In genomic region chr13:104525467-104525866, GRCh38 we compare ENCODE assay signal across 16 cellular contexts.
DNase-seq lines count a peak whose midpoint lies in the region; ATAC-seq and TF ChIP-seq lines count a peak whose summit lies in the region.
"Had no signal": no experiment of that assay in that cellular context is flagged by ENCODE, and none has a peak within 500 bp of the region (broad histone marks: within the 10 kb centered on the region; RNA-seq: fewer than 3 reads in every experiment).

No MANE protein-coding gene starts in this region.

- TF ChIP-seq CTCF in chondrocyte (IDR thresholded peaks at IDR 0.05) (no peak), upper lobe of right lung (IDR thresholded peaks at IDR 0.05) (no peak)

- no peak overlapping the region for H4K91ac ChIP-seq in neuronal stem cell (ENCODE audit: low read depth, low read length, poor library complexity)

- WGBS in neuronal stem cell (ENCODE audit: extremely low coverage in 2 of 2, insufficient read length in 2 of 2, insufficient replicate concordance in 1 of 2), 2 donors, result no CpG with 5 or more reads among the region's 5 CpGs

- H2AFZ ChIP-seq in neuronal stem cell (ENCODE audit: low read length), result no peak overlapping the region

- ATAC-seq in upper lobe of right lung (peak; percentile 25), HG03196 (IDR thresholded peaks at IDR 0.05; ENCODE audit: unreplicated experiment) (no peak)

- H3K4me1 Mint-ChIP-seq in chondrocyte (ENCODE audit: low read depth), result peaks cover 8% of the 10 kb centered on the region
- H3K4me1 Mint-ChIP-seq in activated CD4-positive, alpha-beta memory T cell treated with anti-CD3 and anti-CD28 coated beads, Interleukin-2, amount 10 ng/mL, durations not matched to agents 7 days and 5 days, result no peaks in the 10 kb centered on the region
- H3K4me1 Mint-ChIP-seq: CD4-positive, alpha-beta memory T cell had no signal

- H2BK5ac ChIP-seq in neuronal stem cell (ENCODE audit: low read length), result no peak overlapping the region

- no peaks in the 10 kb centered on the region for H3K36me3 Mint-ChIP-seq in chondrocyte (ENCODE audit: low read depth)
- no peaks in the 10 kb centered on the region for H3K36me3 Mint-ChIP-seq in activated CD4-positive, alpha-beta memory T cell treated with anti-CD3 and anti-CD28 coated beads, Interleukin-2, amount 10 ng/mL, durations not matched to agents 7 days and 5 days (ENCODE audit: low read depth)
- H3K36me3 Mint-ChIP-seq: CD4-positive, alpha-beta memory T cell had no signal

- H3K4me3 ChIP-seq in neuronal stem cell (ENCODE audit: low read length in 2 of 2) (no peak overlapping the region), upper lobe of right lung (no peak overlapping the region)

- no peak overlapping the region for H3K9ac ChIP-seq in neuronal stem cell (ENCODE audit: low read depth, low read length, poor library complexity)

- H3K36me3 ChIP-seq in neuronal stem cell (replicated peaks in 1 of 2; ENCODE audit: control insufficient read depth in 2 of 2, insufficient read depth in 2 of 2, low read length in 2 of 2), result no peaks in the 10 kb centered on the region
- H3K36me3 ChIP-seq in upper lobe of right lung, result no peaks in the 10 kb centered on the region

- H3K9me3 ChIP-seq in neuronal stem cell (replicated peaks in 1 of 2; ENCODE audit: control insufficient read depth in 2 of 2, insufficient read depth in 1 of 2, low read depth in 1 of 2, low read length in 2 of 2) (peaks cover 0 to 1% of the 10 kb centered on the region in 2 donors), upper lobe of right lung (no peaks in the 10 kb centered on the region)

- H2BK15ac ChIP-seq in neuronal stem cell (ENCODE audit: low read length), result no peak overlapping the region

- CTCF ChIA-PET in activated CD4-positive, alpha-beta memory T cell treated with anti-CD3 and anti-CD28 coated beads, Interleukin-2, amount 10 ng/mL, durations not matched to agents 7 days and 5 days (lab: Charles Lee), result no interaction called here

- H3K4me2 ChIP-seq in neuronal stem cell (ENCODE audit: insufficient read depth, low read length, poor library complexity, severe bottlenecking), result no peak overlapping the region

- peak overlapping the region; percentile 14 for H3K14ac ChIP-seq in neuronal stem cell (ENCODE audit: low read length)

- H3K27ac ChIP-seq in neuronal stem cell (replicated peaks; ENCODE audit: low read length), result no peak overlapping the region
- no peak overlapping the region for H3K27ac ChIP-seq in upper lobe of right lung

- peak overlapping the region; percentile 64 for H3K18ac ChIP-seq in neuronal stem cell (ENCODE audit: low read length)

- H3K4me1 ChIP-seq in neuronal stem cell (ENCODE audit: control insufficient read depth in 2 of 2, insufficient read depth in 1 of 2, low read depth in 1 of 2, low read length in 2 of 2), result peaks cover 0 to 5% of the 10 kb centered on the region in 2 donors
- no peaks in the 10 kb centered on the region for H3K4me1 ChIP-seq in upper lobe of right lung

- H3K79me1 ChIP-seq in neuronal stem cell (ENCODE audit: low read depth, low read length), result no peaks in the 10 kb centered on the region

- no peaks in the 10 kb centered on the region for H3K27me3 ChIP-seq in neuronal stem cell (ENCODE audit: control insufficient read depth in 3 of 3, insufficient read depth in 3 of 3, low read depth in 1 of 3, low read length in 3 of 3)
- H3K27me3 ChIP-seq in upper lobe of right lung, result no peaks in the 10 kb centered on the region

- intact Hi-C loops in upper lobe of right lung (cut with DNase I), result no loop called here

- H3K4ac ChIP-seq in neuronal stem cell (ENCODE audit: low read length), result no peak overlapping the region

- H3K27ac Mint-ChIP-seq in chondrocyte (ENCODE audit: unreplicated experiment), result no peak overlapping the region
- no peak overlapping the region for H3K27ac Mint-ChIP-seq in activated CD4-positive, alpha-beta memory T cell treated with anti-CD3 and anti-CD28 coated beads, Interleukin-2, amount 10 ng/mL, durations not matched to agents 7 days and 5 days
- H3K27ac Mint-ChIP-seq: CD4-positive, alpha-beta memory T cell had no signal

- POLR2A ChIA-PET in activated CD4-positive, alpha-beta memory T cell treated with anti-CD3 and anti-CD28 coated beads, Interleukin-2, amount 10 ng/mL, durations not matched to agents 7 days and 5 days (lab: Charles Lee), result no interaction called here

- DNase-seq in chondrocyte (ENCODE audit: low spot score) (peak; percentile 52), neuronal stem cell (ENCODE audit: low spot score) (no peak), upper lobe of right lung (no peak), NCI-H748 (lab: John Stamatoyannopoulos, UW; ENCODE audit: unreplicated experiment) (no peak)
- no peak for DNase-seq in activated CD4-positive, alpha-beta memory T cell treated with anti-CD3 and anti-CD28 coated beads, Interleukin-2, amount 10 ng/mL, durations not matched to agents 7 days and 5 days
- DNase-seq: C1 segment of cervical spinal cord; Calu3; CD4-positive, alpha-beta memory T cell; COR-L47; DMS53; DMS79 treated with DMSO at 0.1 percent for 48 hours; GF-D8; GOT3; H7; HCEC 1CT had no signal

- H3K27me3 Mint-ChIP-seq in chondrocyte (ENCODE audit: low read depth), result no peaks in the 10 kb centered on the region
- H3K27me3 Mint-ChIP-seq in activated CD4-positive, alpha-beta memory T cell treated with anti-CD3 and anti-CD28 coated beads, Interleukin-2, amount 10 ng/mL, durations not matched to agents 7 days and 5 days, result no peaks in the 10 kb centered on the region
- H3K27me3 Mint-ChIP-seq: CD4-positive, alpha-beta memory T cell had no signal

- H3K23ac ChIP-seq in neuronal stem cell (ENCODE audit: low read depth, low read length, poor library complexity), result no peak overlapping the region

- H3K9me3 Mint-ChIP-seq in chondrocyte (ENCODE audit: low read depth), result peaks cover 11% of the 10 kb centered on the region
- peaks cover 20% of the 10 kb centered on the region for H3K9me3 Mint-ChIP-seq in activated CD4-positive, alpha-beta memory T cell treated with anti-CD3 and anti-CD28 coated beads, Interleukin-2, amount 10 ng/mL, durations not matched to agents 7 days and 5 days

- H2BK120ac ChIP-seq in neuronal stem cell (ENCODE audit: low read depth, low read length), result no peak overlapping the region

- H2BK12ac ChIP-seq in neuronal stem cell (ENCODE audit: low read length), result no peak overlapping the region

- no peak overlapping the region for H3K4me3 Mint-ChIP-seq in chondrocyte (ENCODE audit: unreplicated experiment)
- H3K4me3 Mint-ChIP-seq in activated CD4-positive, alpha-beta memory T cell treated with anti-CD3 and anti-CD28 coated beads, Interleukin-2, amount 10 ng/mL, durations not matched to agents 7 days and 5 days, result no peak overlapping the region
- H3K4me3 Mint-ChIP-seq: CD4-positive, alpha-beta memory T cell had no signal

- no peak overlapping the region for H2AK5ac ChIP-seq in neuronal stem cell (ENCODE audit: low read depth, low read length)

- H4K8ac ChIP-seq in neuronal stem cell (ENCODE audit: low read depth, low read length), result no peak overlapping the region
